Comparison of ENCODE assay signal across 18 cellular contexts in genomic region chr6:6920984-6921313, GRCh38.
DNase-seq lines count a peak whose midpoint lies in the region; ATAC-seq and TF ChIP-seq lines count a peak whose summit lies in the region.
"Had no signal": no experiment of that assay in that cellular context is flagged by ENCODE, and none has a peak within 500 bp of the region (broad histone marks: within the 10 kb centered on the region; RNA-seq: fewer than 3 reads in every experiment).

No MANE protein-coding gene starts in this region.

- H3K27ac ChIP-seq in left ventricle myocardium inferior (replicated peaks) (peak overlapping the region; percentile 65), heart left ventricle (peak overlapping the region in 1 of 12 donors; percentile 27), body of pancreas (peak overlapping the region; percentile 40 to 75 (median 65)), gastrocnemius medialis (peak overlapping the region; percentile 83 to 96 (median 92))
- H3K27ac ChIP-seq: Peyer's patch had no signal

- TF ChIP-seq POLR2A in heart left ventricle (IDR thresholded peaks at IDR 0.05) (no peak), body of pancreas (IDR thresholded peaks at IDR 0.05) (no peak), gastrocnemius medialis (IDR thresholded peaks at IDR 0.05) (no peak)

- 82 to 91% (median 89%) methylated on average over 7 of the region's 7 CpGs for WGBS in heart left ventricle, 4 donors
- WGBS in body of pancreas, 2 donors, result 46 to 52% methylated on average over 7 of the region's 7 CpGs

- DNase-seq in left ventricle myocardium inferior (no peak), heart left ventricle (no peak), body of pancreas (peak; percentile 63 to 84 (median 82)), gastrocnemius medialis (peak; percentile 68 to 77), HPDE6-E6E7 (ENCODE audit: extremely low spot score) (no peak)
- DNase-seq in activated T-cell treated with anti-CD3 and anti-CD28 coated beads, Interleukin-2, amount 50 U/mL, for 24 hours, result no peak
- DNase-seq in effector CD8-positive, alpha-beta T cell (lab: John Stamatoyannopoulos, UW), result no peak
- DNase-seq: Calu3; CD4-positive, alpha-beta T cell; H9; IMR-90; NCI-H1048; NCI-H146; NCI-H2227 treated with DMSO at 0.1 percent for 48 hours; NCI-H524 treated with DMSO at 0.1 percent for 48 hours; NK-92 treated with Interleukin-12 subunit alpha and Interleukin-12 subunit beta, amount 100 ng/mL, for 24 hours had no signal

- peaks cover 27% of the 10 kb centered on the region for H3K4me1 Mint-ChIP-seq in activated T-cell treated with anti-CD3 and anti-CD28 coated beads, Interleukin-2, amount 50 U/mL, for 24 hours (ENCODE audit: low read depth)

- no peaks in the 10 kb centered on the region for H3K36me3 Mint-ChIP-seq in activated T-cell treated with anti-CD3 and anti-CD28 coated beads, Interleukin-2, amount 50 U/mL, for 24 hours (ENCODE audit: low read depth)

- H3K4me1 ChIP-seq in left ventricle myocardium inferior (peaks cover 22% of the 10 kb centered on the region), heart left ventricle (peaks cover 0 to 18% (median 9%) of the 10 kb centered on the region in 12 donors), body of pancreas (peaks cover 32% of the 10 kb centered on the region), gastrocnemius medialis (peaks cover 59 to 64% of the 10 kb centered on the region in 2 donors)

- intact Hi-C loops in left ventricle myocardium inferior (cut with micrococcal nuclease) (no loop called here), heart left ventricle (cut with DNase I) (loop anchor here in 6 of 10 donors (10.0 kb wide), 5 partner anchors 124 to 324 kb away; partner anchors contain the start of gene RREB1 (in 2 of the 6)), body of pancreas (cut with DNase I) (no loop called here), gastrocnemius medialis (cut with DNase I; ENCODE audit: low total_unique reads) (loop anchor here (5.0 kb wide), 1 partner anchor 174 kb away; no protein-coding TSS in a partner anchor)

- H3K4me3 ChIP-seq in left ventricle myocardium inferior, result no peak overlapping the region
- H3K4me3 ChIP-seq in heart left ventricle, result no peak overlapping the region
- H3K4me3 ChIP-seq in body of pancreas, result no peak overlapping the region
- no peak overlapping the region for H3K4me3 ChIP-seq in gastrocnemius medialis
- H3K4me3 ChIP-seq: GM12878, Peyer's patch had no signal

- H3K27ac Mint-ChIP-seq in activated T-cell treated with anti-CD3 and anti-CD28 coated beads, Interleukin-2, amount 50 U/mL, for 24 hours, result no peak overlapping the region
- H3K27ac Mint-ChIP-seq: CD4-positive, alpha-beta T cell had no signal

- ATAC-seq in heart left ventricle (no peak), body of pancreas (peak; percentile 85), gastrocnemius medialis (peak; percentile 17 to 38)
- ATAC-seq: GM12878 had no signal

- no peaks in the 10 kb centered on the region for H3K9me3 Mint-ChIP-seq in activated T-cell treated with anti-CD3 and anti-CD28 coated beads, Interleukin-2, amount 50 U/mL, for 24 hours
- H3K9me3 Mint-ChIP-seq: CD4-positive, alpha-beta T cell; H9 had no signal

- H3K4me3 Mint-ChIP-seq in activated T-cell treated with anti-CD3 and anti-CD28 coated beads, Interleukin-2, amount 50 U/mL, for 24 hours, result no peak overlapping the region
- H3K4me3 Mint-ChIP-seq: CD4-positive, alpha-beta T cell; H9 had no signal

- H3K9me3 ChIP-seq in left ventricle myocardium inferior (replicated peaks) (peaks cover 6% of the 10 kb centered on the region), heart left ventricle (peaks cover 0 to 5% (median 0%) of the 10 kb centered on the region in 12 donors), body of pancreas (no peaks in the 10 kb centered on the region), gastrocnemius medialis (no peaks in the 10 kb centered on the region)
- H3K9me3 ChIP-seq: Peyer's patch had no signal

- H3K27me3 Mint-ChIP-seq in activated T-cell treated with anti-CD3 and anti-CD28 coated beads, Interleukin-2, amount 50 U/mL, for 24 hours, result peaks cover 37% of the 10 kb centered on the region
- H3K27me3 Mint-ChIP-seq: CD4-positive, alpha-beta T cell had no signal

- no peaks in the 10 kb centered on the region for H3K27me3 ChIP-seq in left ventricle myocardium inferior (ENCODE audit: low read depth)
- H3K27me3 ChIP-seq in heart left ventricle, result no peaks in the 10 kb centered on the region
- H3K27me3 ChIP-seq in body of pancreas, result no peaks in the 10 kb centered on the region
- no peaks in the 10 kb centered on the region for H3K27me3 ChIP-seq in gastrocnemius medialis
- H3K27me3 ChIP-seq: Peyer's patch had no signal

- TF ChIP-seq CTCF in left ventricle myocardium inferior (IDR thresholded peaks at IDR 0.05; ENCODE audit: borderline replicate concordance) (no peak), heart left ventricle (IDR thresholded peaks at IDR 0.05) (no peak), body of pancreas (IDR thresholded peaks at IDR 0.05) (no peak), gastrocnemius medialis (IDR thresholded peaks at IDR 0.05 in 4 of 5, conservative IDR thresholded peaks at IDR 0.05 in 1 of 5) (no peak)

- H3K36me3 ChIP-seq in left ventricle myocardium inferior (no peaks in the 10 kb centered on the region), heart left ventricle (no peaks in the 10 kb centered on the region), body of pancreas (replicated peaks in 1 of 2; ENCODE audit: insufficient read depth in 1 of 2, low read depth in 2 of 2) (no peaks in the 10 kb centered on the region), gastrocnemius medialis (no peaks in the 10 kb centered on the region)
- H3K36me3 ChIP-seq: Peyer's patch had no signal

- in situ Hi-C loops in gastrocnemius medialis (cut with MboI; ENCODE audit: low sequenced_read_pairs in 4 of 4), result loop anchor here (10.0 to 25.0 kb wide), 3 partner anchors 124 to 316 kb away; no protein-coding TSS in a partner anchor

Comparison
In these comparisons a context has a peak if more than half of its experiments do, and no peak if none do; other contexts are left out.
1. intact Hi-C loops: an anchor here in heart left ventricle (10.0 kb wide) and gastrocnemius medialis (5.0 kb wide); none called in left ventricle myocardium inferior and body of pancreas.
2. DNase-seq: peak in body of pancreas (4 of 4) and gastrocnemius medialis (2 of 2); none in left ventricle myocardium inferior (single experiment), heart left ventricle (0 of 5), HPDE6-E6E7 (single experiment), activated T-cell treated with anti-CD3 and anti-CD28 coated beads, Interleukin-2, amount 50 U/mL, for 24 hours (single experiment) and effector CD8-positive, alpha-beta T cell (single experiment).
3. ATAC-seq: peak in body of pancreas (single experiment) and gastrocnemius medialis (2 of 2); none in heart left ventricle (0 of 4).